8 cellular contexts compared by ENCODE assay signal in genomic region chr1:201946224-201946908, GRCh38. TPM values are rescaled to one million over a fixed set of nuclear protein-coding genes. Genes with fewer than 3 reads are reported as not detected.
DNase-seq lines count a peak whose midpoint lies in the region; ATAC-seq and TF ChIP-seq lines count a peak whose summit lies in the region.

TSS of gene LMOD1 (minus strand) at chr1:201946548. CDS start at chr1:201946340, 208 bp downstream.

- H3K4me1 ChIP-seq in Panc1 (ENCODE audit: control insufficient read depth, insufficient read depth, low read length) (no peaks in the 10 kb centered on the region; the same call in 1 of the 2 replicates), endodermal cell (ENCODE audit: control insufficient read depth, insufficient read depth, low read length) (peaks cover 3% of the 10 kb centered on the region), right lobe of liver (no peaks in the 10 kb centered on the region), stomach (peaks cover 5 to 13% (median 7%) of the 10 kb centered on the region in 4 donors)

- no peak within 1 kb of the TSS for H3K4me3 Mint-ChIP-seq in activated CD4-positive, alpha-beta T cell treated with anti-CD3 and anti-CD28 coated beads, Interleukin-2, amount 10 ng/mL, durations not matched to agents 24 days and 14 days
- H3K4me3 Mint-ChIP-seq in endodermal cell, result peak within 1 kb of the TSS; percentile 50

- POLR2A ChIA-PET in Panc1 (lab: Charles Lee), result no interaction called here

- H3K36me3 Mint-ChIP-seq in activated CD4-positive, alpha-beta T cell treated with anti-CD3 and anti-CD28 coated beads, Interleukin-2, amount 10 ng/mL, durations not matched to agents 24 days and 14 days (ENCODE audit: low read depth), result no peaks in the 10 kb centered on the region
- H3K36me3 Mint-ChIP-seq in endodermal cell (ENCODE audit: low read depth), result no peaks in the 10 kb centered on the region

- in situ Hi-C loops in Panc1 (cut with HindIII; ENCODE audit: low pct_unique_long_range_greater_than_20kb, low sequenced_read_pairs), result no loop called here

- 3 to 8% methylated on average over 21 to 28 of the region's 28 CpGs for WGBS in endodermal cell (ENCODE audit: insufficient coverage in 1 of 2, insufficient read length in 1 of 2), 2 experiments
- WGBS in right lobe of liver (ENCODE audit: insufficient coverage, low coverage, low lambda C conversion rate, missing lambda C conversion rate), result 7% methylated on average over 18 of the region's 28 CpGs
- WGBS in stomach, 5 donors, result 3 to 6% (median 4%) methylated on average over 27 to 28 of the region's 28 CpGs

- peak; percentile 27 for TF ChIP-seq POLR2A in right lobe of liver (IDR thresholded peaks at IDR 0.05)
- TF ChIP-seq POLR2A in stomach (IDR thresholded peaks at IDR 0.05), result peak in 2 of 4 donors; percentile 61 to 75

- peaks cover 9% of the 10 kb centered on the region for H3K4me1 Mint-ChIP-seq in activated CD4-positive, alpha-beta T cell treated with anti-CD3 and anti-CD28 coated beads, Interleukin-2, amount 10 ng/mL, durations not matched to agents 24 days and 14 days
- peaks cover 33% of the 10 kb centered on the region for H3K4me1 Mint-ChIP-seq in endodermal cell

- no peak within 1 kb of the TSS for H3K9ac ChIP-seq in endodermal cell (ENCODE audit: extremely low read depth, low read length, poor library complexity, severe bottlenecking)

- peaks cover 58% of the 10 kb centered on the region for H3K27me3 Mint-ChIP-seq in activated CD4-positive, alpha-beta T cell treated with anti-CD3 and anti-CD28 coated beads, Interleukin-2, amount 10 ng/mL, durations not matched to agents 24 days and 14 days
- peaks cover 36% of the 10 kb centered on the region for H3K27me3 Mint-ChIP-seq in endodermal cell (ENCODE audit: insufficient read depth)

- CTCF ChIA-PET in Panc1 (lab: Charles Lee), result no interaction called here

- no peak within 1 kb of the TSS for H3K27ac ChIP-seq in Panc1 (ENCODE audit: low read length)
- H3K27ac ChIP-seq in endodermal cell (ENCODE audit: low read depth, low read length), result no peak within 1 kb of the TSS
- H3K27ac ChIP-seq in right lobe of liver, result peak within 1 kb of the TSS; percentile 8 to 60 (median 26)
- peak within 1 kb of the TSS; percentile 50 to 91 (median 79) for H3K27ac ChIP-seq in stomach

- DNase-seq in activated CD4-positive, alpha-beta T cell treated with anti-CD3 and anti-CD28 coated beads for 48 hours, result peak; percentile 15
- no peak for DNase-seq in activated CD4-positive, alpha-beta T cell treated with anti-CD3 and anti-CD28 coated beads, Interleukin-2, amount 10 ng/mL, durations not matched to agents 24 days and 14 days
- DNase-seq in Panc1 (ENCODE audit: low read depth, low spot score) (no peak), endodermal cell (peak; percentile 97), right lobe of liver (peak; percentile 48 to 65 (median 58)), stomach (peak; percentile 78), HUDEP-2 (lab: John Stamatoyannopoulos, UW; ENCODE audit: unreplicated experiment in 76 of 76) (no peak), GF-D8 (lab: John Stamatoyannopoulos, UW) (no peak)

- H3K9me3 ChIP-seq in Panc1 (ENCODE audit: control insufficient read depth, insufficient read depth, low read depth, low read length), result no peaks in the 10 kb centered on the region
- H3K9me3 ChIP-seq in endodermal cell (ENCODE audit: control insufficient read depth, low read length), result no peaks in the 10 kb centered on the region
- H3K9me3 ChIP-seq in right lobe of liver, result no peaks in the 10 kb centered on the region
- H3K9me3 ChIP-seq in stomach, result no peaks in the 10 kb centered on the region

- BruUV-seq in Panc1 (replicated peaks; lab: Mats Ljungman, UMichigan), result no TSS peak

- ATAC-seq in Panc1 (peak; percentile 35; the same call in 1 of the 2 replicates), right lobe of liver (peak; percentile 79 to 86 (median 80))

- H3K4me3 ChIP-seq in Panc1 (ENCODE audit: low read depth in 2 of 2, low read length in 2 of 2), result peak within 1 kb of the TSS in 1 of 2 experiments; percentile 24; a peak in 2 of 4 replicates
- H3K4me3 ChIP-seq in endodermal cell (ENCODE audit: low read length), result peak within 1 kb of the TSS; percentile 76
- peak within 1 kb of the TSS; percentile 7 to 39 (median 31) for H3K4me3 ChIP-seq in right lobe of liver
- peak within 1 kb of the TSS; percentile 50 to 62 (median 50) for H3K4me3 ChIP-seq in stomach

- no peaks in the 10 kb centered on the region for H3K9me3 Mint-ChIP-seq in activated CD4-positive, alpha-beta T cell treated with anti-CD3 and anti-CD28 coated beads, Interleukin-2, amount 10 ng/mL, durations not matched to agents 24 days and 14 days
- no peaks in the 10 kb centered on the region for H3K9me3 Mint-ChIP-seq in endodermal cell

- intact Hi-C loops in activated CD4-positive, alpha-beta T cell treated with anti-CD3 and anti-CD28 coated beads, Interleukin-2, amount 10 ng/mL, durations not matched to agents 24 days and 14 days (cut with micrococcal nuclease), result no loop called here
- intact Hi-C loops in Panc1 (cut with micrococcal nuclease; ENCODE audit: unreplicated experiment), result no loop called here
- intact Hi-C loops in right lobe of liver (cut with DNase I), result no loop called here
- intact Hi-C loops in stomach (cut with DNase I; ENCODE audit: low total_unique reads), result loop anchor here (10.0 kb wide), 1 partner anchor 52 kb away; no protein-coding TSS in a partner anchor

- no peak within 1 kb of the TSS for H3K27ac Mint-ChIP-seq in activated CD4-positive, alpha-beta T cell treated with anti-CD3 and anti-CD28 coated beads, Interleukin-2, amount 10 ng/mL, durations not matched to agents 24 days and 14 days
- no peak within 1 kb of the TSS for H3K27ac Mint-ChIP-seq in endodermal cell

- H3K36me3 ChIP-seq in Panc1 (ENCODE audit: control insufficient read depth, insufficient read depth, low read length) (no peaks in the 10 kb centered on the region), endodermal cell (ENCODE audit: control insufficient read depth, insufficient read depth, low read length) (no peaks in the 10 kb centered on the region), right lobe of liver (no peaks in the 10 kb centered on the region), stomach (peaks cover 0 to 14% (median 0%) of the 10 kb centered on the region in 4 donors)

- H3K27me3 ChIP-seq in Panc1 (ENCODE audit: control insufficient read depth, insufficient read depth, low read length) (peaks cover 7% of the 10 kb centered on the region), endodermal cell (ENCODE audit: control insufficient read depth, insufficient read depth, low read length, poor library complexity, severe bottlenecking) (peaks cover 25% of the 10 kb centered on the region), right lobe of liver (no peaks in the 10 kb centered on the region), stomach (peaks cover 0 to 42% (median 35%) of the 10 kb centered on the region in 3 donors)

- no peak for TF ChIP-seq EP300 in stomach (IDR thresholded peaks at IDR 0.05)

- no peak for TF ChIP-seq CTCF in Panc1 (IDR thresholded peaks at IDR 0.05)
- TF ChIP-seq CTCF in endodermal cell (conservative IDR thresholded peaks at IDR 0.05), result peak; percentile 34
- no peak for TF ChIP-seq CTCF in right lobe of liver (IDR thresholded peaks at IDR 0.05)
- TF ChIP-seq CTCF in stomach (IDR thresholded peaks at IDR 0.05), result no peak

RNA-seq across cellular contexts. Expression of gene LMOD1, which starts in this region (rescaled TPM):
- total RNA-seq in activated CD4-positive, alpha-beta T cell treated with anti-CD3 and anti-CD28 coated beads, Interleukin-2, amount 10 ng/mL, durations not matched to agents 24 days and 14 days, result not detected in 2 replicates
- total RNA-seq in Panc1 (2021; ENCODE audit: unreplicated experiment) (0.13 TPM), endodermal cell (under 1 TPM; 0.31 to 0.60 TPM), right lobe of liver (1 to 10 TPM; 1.1 to 3.5 (median 2.1) TPM), stomach (100 to 1,000 TPM in 3 of 5 donors, 10 to 100 TPM in 2; 27.5 to 420 (median 102) TPM)
- 0.07 TPM for polyA plus RNA-seq in Panc1 (2012; ENCODE audit: insufficient read length)
- 1.5 TPM for polyA plus RNA-seq in endodermal cell (2013, experiment 1 of 2)
- 1.6 TPM for polyA plus RNA-seq in endodermal cell (2013, experiment 2 of 2)
- polyA plus RNA-seq in stomach, result 100 to 1,000 TPM in 1 of 3 donors, 10 to 100 TPM in 2; 19.6 to 117 (median 22.9) TPM

Comparison
In these comparisons a context has a peak if more than half of its experiments do, and no peak if none do; other contexts are left out.
1. RNA of gene LMOD1 (total RNA-seq): 27.5 to 420 TPM in stomach; 1.1 to 3.5 TPM in right lobe of liver, 0.31 to 0.60 TPM in endodermal cell, 0.13 TPM in Panc1 (single experiment) and not detected in activated CD4-positive, alpha-beta T cell treated with anti-CD3 and anti-CD28 coated beads, Interleukin-2, amount 10 ng/mL, durations not matched to agents 24 days and 14 days; every median in the first group is over 4 times any median in the second.
2. DNase-seq: peak in activated CD4-positive, alpha-beta T cell treated with anti-CD3 and anti-CD28 coated beads for 48 hours (single experiment), endodermal cell (single experiment), right lobe of liver (3 of 3) and stomach (single experiment); none in activated CD4-positive, alpha-beta T cell treated with anti-CD3 and anti-CD28 coated beads, Interleukin-2, amount 10 ng/mL, durations not matched to agents 24 days and 14 days (single experiment), Panc1 (single experiment), HUDEP-2 (0 of 76) and GF-D8 (single experiment).
3. Peak in ATAC-seq in Panc1; RNA of the gene not detected or under 1 TPM.
4. H3K27ac ChIP-seq: peak in right lobe of liver (3 of 3) and stomach (5 of 5); none in Panc1 (single experiment) and endodermal cell (single experiment).